ENCODE assay signal across 1 cellular context in genomic region chr3:196632033-196632751, GRCh38.
A peak's percentile ranks its signal among the peaks of the same experiment; 100 is the strongest.
TF ChIP-seq lines count a peak whose summit lies in the region.

No MANE protein-coding gene starts in this region.

TF ChIP-seq in K562, 482 proteins besides CTCF, POLR2A, EP300 and RAD21 (continued from another document and continues in another):
- peak; percentile 84; the same call in 1 of the 2 replicates for TF ChIP-seq THRB (CRISPR knock-in tag; conservative IDR thresholded peaks at IDR 0.05)
- TF ChIP-seq ZNF589 (CRISPR knock-in tag; IDR thresholded peaks at IDR 0.05; ENCODE audit: low read depth), result peak; percentile 64; the same call in 1 of the 2 replicates
- TF ChIP-seq, protein P1, sequence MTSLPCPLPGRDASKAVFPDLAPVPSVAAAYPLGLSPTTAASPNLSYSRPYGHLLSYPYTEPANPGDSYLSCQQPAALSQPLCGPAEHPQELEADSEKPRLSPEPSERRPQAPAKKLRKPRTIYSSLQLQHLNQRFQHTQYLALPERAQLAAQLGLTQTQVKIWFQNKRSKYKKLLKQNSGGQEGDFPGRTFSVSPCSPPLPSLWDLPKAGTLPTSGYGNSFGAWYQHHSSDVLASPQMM (CRISPR knock-in tag; IDR thresholded peaks at IDR 0.05), result 0 out of 2 replicates have a peak, but pooled peaks have one; percentile 55
- peak; percentile 61; the same call in 1 of the 2 replicates for TF ChIP-seq SMAD3 (CRISPR knock-in tag; conservative IDR thresholded peaks at IDR 0.05)
- TF ChIP-seq RBM22 (IDR thresholded peaks at IDR 0.05; ENCODE audit: low read depth, low read length, poor library complexity, severe bottlenecking), result peak; percentile 39
- TF ChIP-seq GATAD2A (IDR thresholded peaks at IDR 0.05), result peak; percentile 39; the same call in 1 of the 2 replicates
- TF ChIP-seq MAFK (IDR thresholded peaks at IDR 0.05; ENCODE audit: low read length), result no peak
- no peak for TF ChIP-seq CEBPB (tag; IDR thresholded peaks at IDR 0.05)
- TF ChIP-seq BRF1 (IDR thresholded peaks at IDR 0.05; ENCODE audit: borderline replicate concordance, extremely low read depth, insufficient read length), result no peak
- TF ChIP-seq ZNF3 (CRISPR knock-in tag; IDR thresholded peaks at IDR 0.05), result no peak
- TF ChIP-seq PYGO2 (tag; IDR thresholded peaks at IDR 0.05), result no peak
- 0 out of 2 replicates have a peak, but pooled peaks have one; percentile 11 for TF ChIP-seq ZBTB26 (CRISPR knock-in tag; IDR thresholded peaks at IDR 0.05)
- peak; percentile 34 for TF ChIP-seq ZFP36 (IDR thresholded peaks at IDR 0.05; ENCODE audit: low read depth, low read length, partially characterized antibody)
- TF ChIP-seq SETDB1 (IDR thresholded peaks at IDR 0.05; ENCODE audit: low read length), result no peak
- no peak for TF ChIP-seq GTF2B (IDR thresholded peaks at IDR 0.05; ENCODE audit: extremely low read depth, insufficient read length)
- TF ChIP-seq ZNF586 (CRISPR knock-in tag; conservative IDR thresholded peaks at IDR 0.05), result no peak
- TF ChIP-seq NCOA4 (IDR thresholded peaks at IDR 0.05; ENCODE audit: partially characterized antibody), result no peak
- no peak for TF ChIP-seq PREB (CRISPR knock-in tag; IDR thresholded peaks at IDR 0.05)
- no peak; the same call in 1 of the 2 replicates for TF ChIP-seq ZBTB9 (CRISPR knock-in tag; IDR thresholded peaks at IDR 0.05)
- no peak for TF ChIP-seq RBM25 (IDR thresholded peaks at IDR 0.05; ENCODE audit: low read depth, low read length, severe bottlenecking)
- TF ChIP-seq SRSF9 (IDR thresholded peaks at IDR 0.05; ENCODE audit: borderline replicate concordance, low read depth, low read length), result no peak
- TF ChIP-seq, protein P2, sequence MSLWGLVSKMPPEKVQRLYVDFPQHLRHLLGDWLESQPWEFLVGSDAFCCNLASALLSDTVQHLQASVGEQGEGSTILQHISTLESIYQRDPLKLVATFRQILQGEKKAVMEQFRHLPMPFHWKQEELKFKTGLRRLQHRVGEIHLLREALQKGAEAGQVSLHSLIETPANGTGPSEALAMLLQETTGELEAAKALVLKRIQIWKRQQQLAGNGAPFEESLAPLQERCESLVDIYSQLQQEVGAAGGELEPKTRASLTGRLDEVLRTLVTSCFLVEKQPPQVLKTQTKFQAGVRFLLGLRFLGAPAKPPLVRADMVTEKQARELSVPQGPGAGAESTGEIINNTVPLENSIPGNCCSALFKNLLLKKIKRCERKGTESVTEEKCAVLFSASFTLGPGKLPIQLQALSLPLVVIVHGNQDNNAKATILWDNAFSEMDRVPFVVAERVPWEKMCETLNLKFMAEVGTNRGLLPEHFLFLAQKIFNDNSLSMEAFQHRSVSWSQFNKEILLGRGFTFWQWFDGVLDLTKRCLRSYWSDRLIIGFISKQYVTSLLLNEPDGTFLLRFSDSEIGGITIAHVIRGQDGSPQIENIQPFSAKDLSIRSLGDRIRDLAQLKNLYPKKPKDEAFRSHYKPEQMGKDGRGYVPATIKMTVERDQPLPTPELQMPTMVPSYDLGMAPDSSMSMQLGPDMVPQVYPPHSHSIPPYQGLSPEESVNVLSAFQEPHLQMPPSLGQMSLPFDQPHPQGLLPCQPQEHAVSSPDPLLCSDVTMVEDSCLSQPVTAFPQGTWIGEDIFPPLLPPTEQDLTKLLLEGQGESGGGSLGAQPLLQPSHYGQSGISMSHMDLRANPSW (CRISPR knock-in tag; IDR thresholded peaks at IDR 0.05), result no peak
- peak; percentile 73 for TF ChIP-seq ZNF263 (CRISPR knock-in tag; IDR thresholded peaks at IDR 0.05; ENCODE audit: borderline replicate concordance)
- no peak for TF ChIP-seq ZNF133 (CRISPR knock-in tag; IDR thresholded peaks at IDR 0.05)
- TF ChIP-seq TSC22D4 (tag; IDR thresholded peaks at IDR 0.05), result no peak
- TF ChIP-seq HDAC6 (IDR thresholded peaks at IDR 0.05; ENCODE audit: low read depth, low read length), result no peak
- no peak for TF ChIP-seq CHD4 (IDR thresholded peaks at IDR 0.05; ENCODE audit: insufficient read depth, insufficient replicate concordance, low read depth, low read length, poor library complexity, severe bottlenecking)
- peak; percentile 92 for TF ChIP-seq CCNT2 (IDR thresholded peaks at IDR 0.05; ENCODE audit: borderline replicate concordance, extremely low read depth, insufficient read length, low read depth, low read length)
- no peak for TF ChIP-seq PHB2 (IDR thresholded peaks at IDR 0.05; ENCODE audit: low read depth)
- peak in 1 of 2 experiments; percentile 47; a peak in 1 of 4 replicates for TF ChIP-seq CSDE1 (IDR thresholded peaks at IDR 0.05)
- TF ChIP-seq KDM4B (IDR thresholded peaks at IDR 0.05; ENCODE audit: borderline replicate concordance in 2 of 2, low read depth in 1 of 2), result no peak; a peak in 1 of 4 replicates
- TF ChIP-seq, protein P3, sequence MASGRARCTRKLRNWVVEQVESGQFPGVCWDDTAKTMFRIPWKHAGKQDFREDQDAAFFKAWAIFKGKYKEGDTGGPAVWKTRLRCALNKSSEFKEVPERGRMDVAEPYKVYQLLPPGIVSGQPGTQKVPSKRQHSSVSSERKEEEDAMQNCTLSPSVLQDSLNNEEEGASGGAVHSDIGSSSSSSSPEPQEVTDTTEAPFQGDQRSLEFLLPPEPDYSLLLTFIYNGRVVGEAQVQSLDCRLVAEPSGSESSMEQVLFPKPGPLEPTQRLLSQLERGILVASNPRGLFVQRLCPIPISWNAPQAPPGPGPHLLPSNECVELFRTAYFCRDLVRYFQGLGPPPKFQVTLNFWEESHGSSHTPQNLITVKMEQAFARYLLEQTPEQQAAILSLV (tag; IDR thresholded peaks at IDR 0.05), result no peak
- 0 out of 2 replicates have a peak, but pooled peaks have one; percentile 22 for TF ChIP-seq ZFPM2 (CRISPR knock-in tag; IDR thresholded peaks at IDR 0.05)
- TF ChIP-seq, protein P4, sequence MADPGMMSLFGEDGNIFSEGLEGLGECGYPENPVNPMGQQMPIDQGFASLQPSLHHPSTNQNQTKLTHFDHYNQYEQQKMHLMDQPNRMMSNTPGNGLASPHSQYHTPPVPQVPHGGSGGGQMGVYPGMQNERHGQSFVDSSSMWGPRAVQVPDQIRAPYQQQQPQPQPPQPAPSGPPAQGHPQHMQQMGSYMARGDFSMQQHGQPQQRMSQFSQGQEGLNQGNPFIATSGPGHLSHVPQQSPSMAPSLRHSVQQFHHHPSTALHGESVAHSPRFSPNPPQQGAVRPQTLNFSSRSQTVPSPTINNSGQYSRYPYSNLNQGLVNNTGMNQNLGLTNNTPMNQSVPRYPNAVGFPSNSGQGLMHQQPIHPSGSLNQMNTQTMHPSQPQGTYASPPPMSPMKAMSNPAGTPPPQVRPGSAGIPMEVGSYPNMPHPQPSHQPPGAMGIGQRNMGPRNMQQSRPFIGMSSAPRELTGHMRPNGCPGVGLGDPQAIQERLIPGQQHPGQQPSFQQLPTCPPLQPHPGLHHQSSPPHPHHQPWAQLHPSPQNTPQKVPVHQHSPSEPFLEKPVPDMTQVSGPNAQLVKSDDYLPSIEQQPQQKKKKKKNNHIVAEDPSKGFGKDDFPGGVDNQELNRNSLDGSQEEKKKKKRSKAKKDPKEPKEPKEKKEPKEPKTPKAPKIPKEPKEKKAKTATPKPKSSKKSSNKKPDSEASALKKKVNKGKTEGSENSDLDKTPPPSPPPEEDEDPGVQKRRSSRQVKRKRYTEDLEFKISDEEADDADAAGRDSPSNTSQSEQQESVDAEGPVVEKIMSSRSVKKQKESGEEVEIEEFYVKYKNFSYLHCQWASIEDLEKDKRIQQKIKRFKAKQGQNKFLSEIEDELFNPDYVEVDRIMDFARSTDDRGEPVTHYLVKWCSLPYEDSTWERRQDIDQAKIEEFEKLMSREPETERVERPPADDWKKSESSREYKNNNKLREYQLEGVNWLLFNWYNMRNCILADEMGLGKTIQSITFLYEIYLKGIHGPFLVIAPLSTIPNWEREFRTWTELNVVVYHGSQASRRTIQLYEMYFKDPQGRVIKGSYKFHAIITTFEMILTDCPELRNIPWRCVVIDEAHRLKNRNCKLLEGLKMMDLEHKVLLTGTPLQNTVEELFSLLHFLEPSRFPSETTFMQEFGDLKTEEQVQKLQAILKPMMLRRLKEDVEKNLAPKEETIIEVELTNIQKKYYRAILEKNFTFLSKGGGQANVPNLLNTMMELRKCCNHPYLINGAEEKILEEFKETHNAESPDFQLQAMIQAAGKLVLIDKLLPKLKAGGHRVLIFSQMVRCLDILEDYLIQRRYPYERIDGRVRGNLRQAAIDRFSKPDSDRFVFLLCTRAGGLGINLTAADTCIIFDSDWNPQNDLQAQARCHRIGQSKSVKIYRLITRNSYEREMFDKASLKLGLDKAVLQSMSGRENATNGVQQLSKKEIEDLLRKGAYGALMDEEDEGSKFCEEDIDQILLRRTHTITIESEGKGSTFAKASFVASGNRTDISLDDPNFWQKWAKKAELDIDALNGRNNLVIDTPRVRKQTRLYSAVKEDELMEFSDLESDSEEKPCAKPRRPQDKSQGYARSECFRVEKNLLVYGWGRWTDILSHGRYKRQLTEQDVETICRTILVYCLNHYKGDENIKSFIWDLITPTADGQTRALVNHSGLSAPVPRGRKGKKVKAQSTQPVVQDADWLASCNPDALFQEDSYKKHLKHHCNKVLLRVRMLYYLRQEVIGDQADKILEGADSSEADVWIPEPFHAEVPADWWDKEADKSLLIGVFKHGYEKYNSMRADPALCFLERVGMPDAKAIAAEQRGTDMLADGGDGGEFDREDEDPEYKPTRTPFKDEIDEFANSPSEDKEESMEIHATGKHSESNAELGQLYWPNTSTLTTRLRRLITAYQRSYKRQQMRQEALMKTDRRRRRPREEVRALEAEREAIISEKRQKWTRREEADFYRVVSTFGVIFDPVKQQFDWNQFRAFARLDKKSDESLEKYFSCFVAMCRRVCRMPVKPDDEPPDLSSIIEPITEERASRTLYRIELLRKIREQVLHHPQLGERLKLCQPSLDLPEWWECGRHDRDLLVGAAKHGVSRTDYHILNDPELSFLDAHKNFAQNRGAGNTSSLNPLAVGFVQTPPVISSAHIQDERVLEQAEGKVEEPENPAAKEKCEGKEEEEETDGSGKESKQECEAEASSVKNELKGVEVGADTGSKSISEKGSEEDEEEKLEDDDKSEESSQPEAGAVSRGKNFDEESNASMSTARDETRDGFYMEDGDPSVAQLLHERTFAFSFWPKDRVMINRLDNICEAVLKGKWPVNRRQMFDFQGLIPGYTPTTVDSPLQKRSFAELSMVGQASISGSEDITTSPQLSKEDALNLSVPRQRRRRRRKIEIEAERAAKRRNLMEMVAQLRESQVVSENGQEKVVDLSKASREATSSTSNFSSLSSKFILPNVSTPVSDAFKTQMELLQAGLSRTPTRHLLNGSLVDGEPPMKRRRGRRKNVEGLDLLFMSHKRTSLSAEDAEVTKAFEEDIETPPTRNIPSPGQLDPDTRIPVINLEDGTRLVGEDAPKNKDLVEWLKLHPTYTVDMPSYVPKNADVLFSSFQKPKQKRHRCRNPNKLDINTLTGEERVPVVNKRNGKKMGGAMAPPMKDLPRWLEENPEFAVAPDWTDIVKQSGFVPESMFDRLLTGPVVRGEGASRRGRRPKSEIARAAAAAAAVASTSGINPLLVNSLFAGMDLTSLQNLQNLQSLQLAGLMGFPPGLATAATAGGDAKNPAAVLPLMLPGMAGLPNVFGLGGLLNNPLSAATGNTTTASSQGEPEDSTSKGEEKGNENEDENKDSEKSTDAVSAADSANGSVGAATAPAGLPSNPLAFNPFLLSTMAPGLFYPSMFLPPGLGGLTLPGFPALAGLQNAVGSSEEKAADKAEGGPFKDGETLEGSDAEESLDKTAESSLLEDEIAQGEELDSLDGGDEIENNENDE (IDR thresholded peaks at IDR 0.05; ENCODE audit: low read depth, low read length), result no peak
- no peak for TF ChIP-seq ZNF561 (CRISPR knock-in tag; conservative IDR thresholded peaks at IDR 0.05)
